ENCODE assay signal across 8 cellular contexts in the genomic region with DNA sequence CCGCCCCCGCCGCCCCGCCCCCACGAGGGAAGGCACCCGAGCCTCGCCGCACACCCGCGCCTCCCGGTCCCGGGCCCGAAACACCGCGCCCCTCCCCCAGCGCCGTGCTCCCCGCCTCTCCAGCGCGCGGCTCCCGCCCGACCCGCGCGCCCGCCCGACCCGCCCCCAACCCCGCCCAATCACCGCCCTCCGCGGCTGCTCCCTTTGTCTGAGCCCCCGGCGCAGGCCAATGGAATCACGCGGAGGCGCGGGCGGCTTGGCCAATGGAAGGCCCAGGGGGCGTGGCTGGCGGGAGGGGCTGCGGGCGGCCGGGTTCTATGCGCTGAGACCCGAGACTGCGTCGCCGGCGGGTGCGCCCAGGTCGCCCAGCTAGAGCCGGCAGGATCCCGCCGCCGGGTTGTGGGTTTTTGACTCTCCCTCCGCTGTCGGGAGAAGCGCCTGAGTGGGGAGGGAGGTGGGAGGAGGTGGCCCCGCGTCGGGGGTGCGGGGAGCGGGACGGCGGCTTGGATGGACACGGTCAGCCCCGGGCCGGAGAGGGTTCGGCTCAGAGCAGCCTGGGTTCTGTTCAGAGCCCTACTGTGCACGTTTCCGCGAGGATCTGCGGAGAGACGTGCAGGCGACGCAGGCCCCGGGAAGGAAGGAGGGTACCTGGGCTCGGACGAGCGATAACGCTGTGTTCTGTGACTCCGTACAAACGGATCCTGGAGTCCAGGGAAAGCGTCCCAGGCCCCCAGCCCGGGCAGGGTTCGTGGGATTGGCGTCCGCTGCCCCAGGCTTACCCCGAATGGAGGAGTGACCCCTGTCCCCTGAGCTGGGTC. TPM values are rescaled to one million over a fixed set of nuclear protein-coding genes. Genes with fewer than 3 reads are reported as not detected.
DNase-seq lines count a peak whose midpoint lies in the region; ATAC-seq and TF ChIP-seq lines count a peak whose summit lies in the region.

No MANE protein-coding gene starts in this region.

- H3K36me3 ChIP-seq in GM06990 (ENCODE audit: control insufficient read depth, insufficient read depth, low read length) (no peaks in the 10 kb centered on the region), upper lobe of left lung (no peaks in the 10 kb centered on the region)

- no peaks in the 10 kb centered on the region for H3K27me3 Mint-ChIP-seq in progenitor cell of endocrine pancreas

- peaks cover 16% of the 10 kb centered on the region for H3K36me3 Mint-ChIP-seq in progenitor cell of endocrine pancreas (ENCODE audit: insufficient read depth)

- 5 to 13% methylated on average over 11 of the region's 91 CpGs for WGBS in upper lobe of left lung, 2 donors

- H3K27ac Mint-ChIP-seq in progenitor cell of endocrine pancreas = peak overlapping the region; percentile 93

- intact Hi-C loops in left cardiac atrium (cut with DNase I) = no loop called here

- TF ChIP-seq POLR2A in upper lobe of left lung (IDR thresholded peaks at IDR 0.05) = peak in 3 of 4 donors; percentile 73 to 84 (median 74)

- H3K27me3 ChIP-seq in GM06990 (replicated peaks; ENCODE audit: control insufficient read depth, insufficient read depth, low read length) (no peaks in the 10 kb centered on the region), upper lobe of left lung (peaks cover 0 to 29% (median 4%) of the 10 kb centered on the region in 4 donors)

- H3K9me3 ChIP-seq in upper lobe of left lung = no peaks in the 10 kb centered on the region

- peaks cover 17 to 44% (median 25%) of the 10 kb centered on the region in 4 donors for H3K4me1 ChIP-seq in upper lobe of left lung

- H3K4me3 Mint-ChIP-seq in progenitor cell of endocrine pancreas (ENCODE audit: low read depth) = peak overlapping the region; percentile 76

- TF ChIP-seq CTCF in GM06990 (IDR thresholded peaks at IDR 0.05; ENCODE audit: insufficient read depth, low read length, poor library complexity, severe bottlenecking) (no peak), progenitor cell of endocrine pancreas (IDR thresholded peaks at IDR 0.05; ENCODE audit: unreplicated experiment) (no peak), upper lobe of left lung (IDR thresholded peaks at IDR 0.05) (peak in 1 of 6 experiments; percentile 5)

- H3K4me1 Mint-ChIP-seq in progenitor cell of endocrine pancreas (ENCODE audit: low read depth) = peaks cover 15% of the 10 kb centered on the region

- ATAC-seq in HG02759 (IDR thresholded peaks at IDR 0.05; ENCODE audit: unreplicated experiment) (peak; percentile 86), left cardiac atrium (peak; percentile 83 to 87), upper lobe of left lung (ENCODE audit: low FRiP score in 2 of 2) (peak; percentile 90 to 94)

- H3K4me3 ChIP-seq in GM06990 (replicated peaks; ENCODE audit: low read depth, low read length) (peak overlapping the region; percentile 59), upper lobe of left lung (peak overlapping the region; percentile 63 to 91 (median 73))

- no peak for TF ChIP-seq EP300 in upper lobe of left lung (IDR thresholded peaks at IDR 0.05)

- peaks cover 3% of the 10 kb centered on the region for H3K9me3 Mint-ChIP-seq in progenitor cell of endocrine pancreas (ENCODE audit: low read depth)

- peak overlapping the region; percentile 81 to 98 (median 96) for H3K27ac ChIP-seq in upper lobe of left lung

- DNase-seq in GM06990 (ENCODE audit: extremely low read depth, insufficient read length) = peak; percentile 94
- DNase-seq in NCI-H146 (lab: John Stamatoyannopoulos, UW) = peak; percentile 97
- DNase-seq in T-helper 1 cell = peak; percentile 83 to 91 (median 89)
- peak; percentile 84 for DNase-seq in amniotic stem cell (lab: John Stamatoyannopoulos, UW)
- DNase-seq in left cardiac atrium = peak; percentile 99
- peak; percentile 99 for DNase-seq in progenitor cell of endocrine pancreas (ENCODE audit: low spot score, unreplicated experiment)
- DNase-seq in upper lobe of left lung = peak; percentile 99

RNA-seq across cellular contexts. Expression of gene BAHCC1, which starts 49.0 kb away (rescaled TPM):
- 1 to 10 TPM; 8.3 to 9.9 TPM for total RNA-seq in left cardiac atrium
- total RNA-seq in progenitor cell of endocrine pancreas = 36.9 and 40.5 TPM in 2 replicates
- 10 to 100 TPM in 5 of 6 donors, 1 to 10 TPM in 1; 8.2 to 81.7 (median 21.0) TPM for total RNA-seq in upper lobe of left lung

RNA-seq across cellular contexts. Expression of gene SLC38A10, which starts 51.2 kb away (rescaled TPM):
- total RNA-seq in left cardiac atrium = 10 to 100 TPM; 46.4 to 54.0 TPM
- total RNA-seq in progenitor cell of endocrine pancreas = 128 and 130 TPM in 2 replicates
- total RNA-seq in upper lobe of left lung = 100 to 1,000 TPM in 4 of 6 donors, 10 to 100 TPM in 2; 90.6 to 208 (median 110) TPM

Comparison
In these comparisons a context has a peak if more than half of its experiments do, and no peak if none do; other contexts are left out.
1. Peak in every context shown above with its lines: DNase-seq, ATAC-seq, H3K4me3 ChIP-seq and H3K27ac ChIP-seq.